1 cellular context compared by ENCODE assay signal in the genomic region with DNA sequence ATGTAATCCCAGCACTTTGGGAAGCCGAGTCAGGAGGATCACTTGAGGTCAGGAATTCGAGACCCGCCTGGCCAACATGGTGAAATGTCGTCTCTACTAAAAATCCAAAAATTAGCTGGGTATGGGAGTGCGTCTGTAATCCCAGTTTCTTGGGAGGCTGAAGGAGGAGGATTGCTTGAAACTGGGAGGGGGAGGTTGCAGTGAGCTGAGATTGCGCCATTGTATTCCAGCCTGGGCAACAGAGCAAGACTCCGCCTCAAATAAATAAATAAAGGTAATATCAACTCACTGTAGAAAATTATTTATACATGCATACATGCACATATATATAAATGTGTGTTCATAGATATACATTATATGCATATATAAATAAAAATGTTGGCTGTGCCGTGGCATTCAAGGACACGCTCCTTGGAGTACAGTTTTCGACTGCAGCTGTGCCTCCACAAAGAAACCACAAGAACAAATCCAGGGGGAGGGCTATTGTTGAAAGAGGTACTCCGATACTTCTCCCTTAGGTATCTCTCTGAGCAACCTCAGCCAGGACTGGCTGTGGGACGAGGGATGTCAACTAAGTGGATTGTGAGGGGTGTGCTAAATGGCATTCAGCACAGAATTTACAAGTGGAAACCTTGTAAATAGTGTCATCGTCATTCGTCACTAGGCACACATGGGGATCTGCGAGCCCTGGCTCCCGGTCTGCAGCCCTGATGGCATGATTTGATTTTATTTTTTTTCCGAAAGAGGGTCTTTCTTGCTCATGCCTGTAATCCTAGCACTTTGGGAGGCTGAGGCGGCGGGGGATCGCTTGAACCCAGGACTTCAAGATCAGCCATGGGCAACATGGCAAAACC.
TF ChIP-seq lines count a peak whose summit lies in the region.

No MANE protein-coding gene starts in this region.

TF ChIP-seq in HEK293T, 16 proteins besides CTCF, POLR2A, EP300 and RAD21 (continued from another document):
- TF ChIP-seq TARDBP (IDR thresholded peaks at IDR 0.05) (no peak), SP1 (IDR thresholded peaks at IDR 0.05) (no peak), SUZ12 (IDR thresholded peaks at IDR 0.05) (no peak)
